In genomic region chr10:95526066-95526465, GRCh38 we compare ENCODE assay signal across 1 cellular context.
TF ChIP-seq lines count a peak whose summit lies in the region.

No MANE protein-coding gene starts in this region.

TF ChIP-seq in K562, 482 proteins besides CTCF, POLR2A, EP300 and RAD21:
- TF ChIP-seq PBX2 (CRISPR knock-in tag; IDR thresholded peaks at IDR 0.05; ENCODE audit: low read depth) (no peak), PBX2 (tag; conservative IDR thresholded peaks at IDR 0.05; ENCODE audit: low read depth) (peak; percentile 23; the same call in 1 of the 2 replicates), RBM34 (IDR thresholded peaks at IDR 0.05; ENCODE audit: borderline replicate concordance, insufficient read depth, low read length) (no peak)
